11 cellular contexts compared by ENCODE assay signal in genomic region chr19:19267305-19267704, GRCh38. TPM values are rescaled to one million over a fixed set of nuclear protein-coding genes. Genes with fewer than 3 reads are reported as not detected.
"Had no signal": no experiment of that assay in that cellular context is flagged by ENCODE, and none has a peak within 500 bp of the region (broad histone marks: within the 10 kb centered on the region; RNA-seq: fewer than 3 reads in every experiment).

No MANE protein-coding gene starts in this region.

- ATAC-seq: GM23338, K562 had no signal

- DNase-seq: H9, HCEC 1CT, IMR-90, Kasumi-1, KG1 had no signal

- FAIRE-seq: H1, H54, HTR-8/SVneo, K562 had no signal

- H2AFZ ChIP-seq: GM23338 had no signal

- H3K4me2 ChIP-seq: GM23338 had no signal

- H3K4me3 ChIP-seq: GM23338, K562 had no signal

RNA-seq across cellular contexts. Expression of gene TM6SF2, which starts 5.8 kb away (rescaled TPM):
- total RNA-seq: HT-29, K562 had no signal
- polyA plus RNA-seq: K562 had no signal

RNA-seq across cellular contexts. Expression of gene NCAN, which starts 55.5 kb away (rescaled TPM):
- total RNA-seq: HT-29, IMR-90 had no signal
- polyA plus RNA-seq: IMR-90, K562 had no signal
